In genomic region chr19:43519436-43520088, GRCh38 we compare ENCODE assay signal across 9 cellular contexts. TPM values are rescaled to one million over a fixed set of nuclear protein-coding genes. Genes with fewer than 3 reads are reported as not detected.
DNase-seq lines count a peak whose midpoint lies in the region; ATAC-seq, FAIRE-seq and TF ChIP-seq lines count a peak whose summit lies in the region.
"Had no signal": no experiment of that assay in that cellular context is flagged by ENCODE, and none has a peak within 500 bp of the region (broad histone marks: within the 10 kb centered on the region; RNA-seq: fewer than 3 reads in every experiment).

No MANE protein-coding gene starts in this region.

- FAIRE-seq in pancreas (lab: Jason Lieb, UNC), result peak; percentile 64
- FAIRE-seq: endometrium had no signal

- intact Hi-C loops in pancreas (cut with DNase I), result loop anchor here (5.0 kb wide), 1 partner anchor 72 kb away; no protein-coding TSS in a partner anchor

- no peak for TF ChIP-seq POLR2A in gastroesophageal sphincter (IDR thresholded peaks at IDR 0.05)
- no peak for TF ChIP-seq POLR2A in upper lobe of left lung (IDR thresholded peaks at IDR 0.05)

- DNase-seq in EL (peak; percentile 93), NAMALWA (ENCODE audit: low spot score) (peak; percentile 84), SK-N-DZ (ENCODE audit: low spot score) (peak; percentile 76), pancreas (peak; percentile 62 to 86 (median 82)), upper lobe of left lung (peak in 1 of 2 donors; percentile 75)
- peak; percentile 36 to 72 (median 58) for DNase-seq in activated naive CD4-positive, alpha-beta T cell (lab: John Stamatoyannopoulos, UW)

- WGBS in gastroesophageal sphincter (ENCODE audit: low coverage in 1 of 2), 2 donors, result 40 to 61% methylated on average over 7 to 9 of the region's 10 CpGs
- whole genome bisulfite sequencing in pancreas, 2 donors, result 36 to 42% methylated on average over 10 of the region's 10 CpGs
- WGBS in upper lobe of left lung, 2 donors, result 54 to 60% methylated on average over 10 of the region's 10 CpGs

- ATAC-seq in gastroesophageal sphincter, result peak; percentile 66
- peak; percentile 60 to 98 (median 92) for ATAC-seq in pancreas
- peak; percentile 79 to 90 for ATAC-seq in upper lobe of left lung (ENCODE audit: low FRiP score in 2 of 2)
- no peak for ATAC-seq in GM21447 (IDR thresholded peaks at IDR 0.05; ENCODE audit: unreplicated experiment)

- H3K27ac ChIP-seq in gastroesophageal sphincter, result no peak overlapping the region
- H3K27ac ChIP-seq in pancreas, result no peak overlapping the region
- no peak overlapping the region for H3K27ac ChIP-seq in upper lobe of left lung

- H3K36me3 ChIP-seq in gastroesophageal sphincter, result peaks cover 0 to 6% of the 10 kb centered on the region in 2 donors
- H3K36me3 ChIP-seq in pancreas, result no peaks in the 10 kb centered on the region
- peaks cover 0 to 3% (median 0%) of the 10 kb centered on the region in 4 donors for H3K36me3 ChIP-seq in upper lobe of left lung

- H3K27me3 ChIP-seq in gastroesophageal sphincter (no peaks in the 10 kb centered on the region), pancreas (no peaks in the 10 kb centered on the region), upper lobe of left lung (no peaks in the 10 kb centered on the region)

- H3K9me3 ChIP-seq in gastroesophageal sphincter, result no peaks in the 10 kb centered on the region
- H3K9me3 ChIP-seq in pancreas, result no peaks in the 10 kb centered on the region
- no peaks in the 10 kb centered on the region for H3K9me3 ChIP-seq in upper lobe of left lung

- TF ChIP-seq EP300 in gastroesophageal sphincter (IDR thresholded peaks at IDR 0.05) (no peak), upper lobe of left lung (IDR thresholded peaks at IDR 0.05) (no peak)

- H3K4me3 ChIP-seq in gastroesophageal sphincter, result no peak overlapping the region
- no peak overlapping the region for H3K4me3 ChIP-seq in pancreas
- no peak overlapping the region for H3K4me3 ChIP-seq in upper lobe of left lung

- TF ChIP-seq CTCF in gastroesophageal sphincter (IDR thresholded peaks at IDR 0.05), result peak; percentile 87 to 91 (median 88)
- TF ChIP-seq CTCF in pancreas (IDR thresholded peaks at IDR 0.05), result peak; percentile 83 to 92 (median 86)
- TF ChIP-seq CTCF in upper lobe of left lung (IDR thresholded peaks at IDR 0.05), result peak; percentile 61 to 86 (median 80)

- H3K4me1 ChIP-seq in gastroesophageal sphincter, result peaks cover 0 to 25% (median 0%) of the 10 kb centered on the region in 3 donors
- peaks cover 0 to 2% (median under 1%) of the 10 kb centered on the region in 3 donors for H3K4me1 ChIP-seq in pancreas
- peaks cover 2 to 12% (median 6%) of the 10 kb centered on the region in 4 donors for H3K4me1 ChIP-seq in upper lobe of left lung

RNA-seq across cellular contexts. Expression of gene ETHE1, which starts 7.4 kb away (rescaled TPM):
- polyA plus RNA-seq in SK-N-DZ (2014; cell fraction: cytosol; rRNA removed), result 26.2 and 31.3 TPM in 2 replicates
- polyA plus RNA-seq in SK-N-DZ (2014; cell fraction: nucleus; rRNA removed), result 28.0 and 28.4 TPM in 2 replicates
- total RNA-seq in gastroesophageal sphincter, result 10 to 100 TPM; 33.3 to 55.9 (median 52.3) TPM
- 10 to 100 TPM in 5 of 6 donors, 1 to 10 TPM in 1; 8.7 to 21.3 (median 15.9) TPM for total RNA-seq in pancreas
- 10 to 100 TPM; 13.6 to 17.3 TPM for polyA plus RNA-seq in pancreas
- 10 to 100 TPM; 27.4 to 69.2 (median 41.4) TPM for total RNA-seq in upper lobe of left lung

RNA-seq across cellular contexts. Expression of gene ZNF575, which starts 13.4 kb away (rescaled TPM):
- polyA plus RNA-seq in SK-N-DZ (2014; cell fraction: cytosol; rRNA removed), result not detected in 2 replicates
- polyA plus RNA-seq in SK-N-DZ (2014; cell fraction: nucleus; rRNA removed), result 0.83 TPM in 1 of 2 replicates, not detected in the other
- total RNA-seq in gastroesophageal sphincter (1 to 10 TPM in 1 of 4 donors, under 1 TPM in 1, not detected in 2; 0.66 to 3.3 TPM), pancreas (1 to 10 TPM in 5 of 6 donors, under 1 TPM in 1; 0.79 to 1.3 (median 1.2) TPM), upper lobe of left lung (1 to 10 TPM in 4 of 6 donors, under 1 TPM in 1, not detected in 1; 0.76 to 4.4 (median 2.7) TPM)
- polyA plus RNA-seq in pancreas, result 1 to 10 TPM; 1.1 to 1.2 TPM

RNA-seq across cellular contexts. Expression of gene PHLDB3, which starts 15.0 kb away (rescaled TPM):
- 4.5 and 6.5 TPM in 2 replicates for polyA plus RNA-seq in SK-N-DZ (2014; cell fraction: cytosol; rRNA removed)
- 12.4 and 12.6 TPM in 2 replicates for polyA plus RNA-seq in SK-N-DZ (2014; cell fraction: nucleus; rRNA removed)
- 10 to 100 TPM in 3 of 4 donors, 1 to 10 TPM in 1; 8.8 to 38.1 (median 14.9) TPM for total RNA-seq in gastroesophageal sphincter
- total RNA-seq in pancreas, result 10 to 100 TPM in 2 of 6 donors, 1 to 10 TPM in 4; 7.2 to 12.8 (median 9.5) TPM
- 10 to 100 TPM; 22.3 to 33.7 TPM for polyA plus RNA-seq in pancreas
- 10 to 100 TPM in 4 of 6 donors, 1 to 10 TPM in 2; 1.8 to 22.6 (median 13.8) TPM for total RNA-seq in upper lobe of left lung

RNA-seq across cellular contexts. Expression of gene LYPD3, which starts 54.2 kb away (rescaled TPM):
- polyA plus RNA-seq in SK-N-DZ (2014; cell fraction: cytosol; rRNA removed), result 0.12 TPM in 1 of 2 replicates, not detected in the other
- not detected in 2 replicates for polyA plus RNA-seq in SK-N-DZ (2014; cell fraction: nucleus; rRNA removed)
- total RNA-seq in gastroesophageal sphincter (1 to 10 TPM in 3 of 4 donors, under 1 TPM in 1; 0.39 to 8.4 (median 2.7) TPM), pancreas (under 1 TPM; 0.20 to 0.53 (median 0.31) TPM), upper lobe of left lung (10 to 100 TPM in 1 of 6 donors, under 1 TPM in 4, not detected in 1; 0.29 to 13.6 (median 0.39) TPM)
- polyA plus RNA-seq in pancreas, result 1 to 10 TPM in 1 of 2 donors, under 1 TPM in 1; 0.38 to 1.7 TPM

RNA-seq across cellular contexts. Expression of gene XRCC1, which starts 55.8 kb away (rescaled TPM):
- 80.9 and 94.0 TPM in 2 replicates for polyA plus RNA-seq in SK-N-DZ (2014; cell fraction: cytosol; rRNA removed)
- polyA plus RNA-seq in SK-N-DZ (2014; cell fraction: nucleus; rRNA removed), result 33.0 and 42.7 TPM in 2 replicates
- total RNA-seq in gastroesophageal sphincter (10 to 100 TPM; 17.9 to 31.0 (median 22.6) TPM), pancreas (10 to 100 TPM in 5 of 6 donors, 1 to 10 TPM in 1; 9.3 to 13.5 (median 12.0) TPM), upper lobe of left lung (10 to 100 TPM; 24.2 to 30.1 (median 26.4) TPM)
- 10 to 100 TPM; 15.0 to 19.3 TPM for polyA plus RNA-seq in pancreas
